12 cellular contexts compared by ENCODE assay signal in genomic region chr6:475341-475740, GRCh38.
DNase-seq lines count a peak whose midpoint lies in the region; ATAC-seq, FAIRE-seq and TF ChIP-seq lines count a peak whose summit lies in the region.
"Had no signal": no experiment of that assay in that cellular context is flagged by ENCODE, and none has a peak within 500 bp of the region (broad histone marks: within the 10 kb centered on the region; RNA-seq: fewer than 3 reads in every experiment).

No MANE protein-coding gene starts in this region.

- H3K4me3 Mint-ChIP-seq in activated naive CD4-positive, alpha-beta T cell treated with anti-CD3 and anti-CD28 coated beads for 36 hours: peak overlapping the region; percentile 62
- no peak overlapping the region for H3K4me3 Mint-ChIP-seq in astrocyte (ENCODE audit: unreplicated experiment)

- H3K27ac ChIP-seq in OCI-LY3 (ENCODE audit: low read length) (peak overlapping the region; percentile 98), astrocyte (ENCODE audit: low read depth, low read length) (no peak overlapping the region), thymus (ENCODE audit: low read depth) (peak overlapping the region; percentile 2)
- H3K27ac ChIP-seq: hepatocyte had no signal

- intact Hi-C loops in activated naive CD4-positive, alpha-beta T cell treated with anti-CD3 and anti-CD28 coated beads for 36 hours (cut with micrococcal nuclease): loop anchor here (1.0 kb wide), 1 partner anchor 27 kb away; no protein-coding TSS in a partner anchor

- peak overlapping the region; percentile 90 for H3K4me2 ChIP-seq in OCI-LY3 (ENCODE audit: low read length)
- H3K4me2 ChIP-seq in astrocyte (ENCODE audit: low read length): peak overlapping the region; percentile 65

- H3K27ac Mint-ChIP-seq in activated naive CD4-positive, alpha-beta T cell treated with anti-CD3 and anti-CD28 coated beads for 36 hours: peak overlapping the region; percentile 76
- H3K27ac Mint-ChIP-seq in astrocyte (ENCODE audit: unreplicated experiment): no peak overlapping the region

- no peaks in the 10 kb centered on the region for H3K36me3 Mint-ChIP-seq in activated naive CD4-positive, alpha-beta T cell treated with anti-CD3 and anti-CD28 coated beads for 36 hours (ENCODE audit: low read depth)
- peaks cover 2% of the 10 kb centered on the region for H3K36me3 Mint-ChIP-seq in astrocyte (ENCODE audit: low read depth, unreplicated experiment)

- CTCF ChIA-PET in activated naive CD4-positive, alpha-beta T cell treated with anti-CD3 and anti-CD28 coated beads for 36 hours (lab: Charles Lee): interaction anchor here (1.0 to 1.7 kb wide), 3 partner anchors 9 to 30 kb away, joined by 3 to 8 read pairs (median 3); no protein-coding TSS in a partner anchor

- peaks cover 94% of the 10 kb centered on the region for H3K4me1 ChIP-seq in OCI-LY3 (ENCODE audit: low read length)
- H3K4me1 ChIP-seq in astrocyte (ENCODE audit: insufficient read depth, low read length): no peaks in the 10 kb centered on the region
- H3K4me1 ChIP-seq in thymus (ENCODE audit: control insufficient read depth, insufficient read depth, low read length): peaks cover 18% of the 10 kb centered on the region

- TF ChIP-seq CTCF in OCI-LY3 (IDR thresholded peaks at IDR 0.05; ENCODE audit: low read depth, low read length) (no peak), astrocyte (IDR thresholded peaks at IDR 0.05; ENCODE audit: insufficient read depth, low read depth, low read length) (no peak)

- no peaks in the 10 kb centered on the region for H3K36me3 ChIP-seq in OCI-LY3 (replicated peaks; ENCODE audit: low read depth, low read length)
- no peaks in the 10 kb centered on the region for H3K36me3 ChIP-seq in astrocyte (ENCODE audit: insufficient read depth, low read length)
- H3K36me3 ChIP-seq in thymus (ENCODE audit: control insufficient read depth, insufficient read depth): no peaks in the 10 kb centered on the region

- no peaks in the 10 kb centered on the region for H3K27me3 ChIP-seq in OCI-LY3 (ENCODE audit: low read depth, low read length)
- H3K27me3 ChIP-seq in astrocyte (ENCODE audit: insufficient read depth, low read length): no peaks in the 10 kb centered on the region
- H3K27me3 ChIP-seq in thymus (ENCODE audit: control insufficient read depth, insufficient read depth): no peaks in the 10 kb centered on the region

- ATAC-seq in HG02798 (IDR thresholded peaks at IDR 0.05; ENCODE audit: poor library complexity, unreplicated experiment): no peak

- H2AFZ ChIP-seq in OCI-LY3 (ENCODE audit: low read depth, low read length): no peak overlapping the region
- no peak overlapping the region for H2AFZ ChIP-seq in astrocyte (ENCODE audit: low read depth, low read length)
- H2AFZ ChIP-seq: hepatocyte had no signal

- 91% methylated on average over 14 of the region's 14 CpGs for WGBS in thymus

- H3K9me3 ChIP-seq in OCI-LY3 (ENCODE audit: insufficient read depth, low read length): no peaks in the 10 kb centered on the region
- no peaks in the 10 kb centered on the region for H3K9me3 ChIP-seq in astrocyte (ENCODE audit: insufficient read depth, low read depth, low read length)
- H3K9me3 ChIP-seq in thymus (ENCODE audit: control insufficient read depth): no peaks in the 10 kb centered on the region

- FAIRE-seq in astrocyte (lab: Jason Lieb, UNC): no peak

- H3K4me1 Mint-ChIP-seq in activated naive CD4-positive, alpha-beta T cell treated with anti-CD3 and anti-CD28 coated beads for 36 hours (ENCODE audit: low read depth): peaks cover 70% of the 10 kb centered on the region
- peaks cover 12% of the 10 kb centered on the region for H3K4me1 Mint-ChIP-seq in astrocyte (ENCODE audit: low read depth, unreplicated experiment)

- H3K9ac ChIP-seq in OCI-LY3 (ENCODE audit: low read length) (peak overlapping the region; percentile 93), astrocyte (ENCODE audit: low read length) (no peak overlapping the region)

- H3K79me2 ChIP-seq in OCI-LY3 (ENCODE audit: low read length): peaks cover 33% of the 10 kb centered on the region
- H3K79me2 ChIP-seq in astrocyte (ENCODE audit: insufficient read depth, low read length): no peaks in the 10 kb centered on the region
- H3K79me2 ChIP-seq: hepatocyte had no signal

- H4K20me1 ChIP-seq in OCI-LY3 (ENCODE audit: insufficient read depth, low read length): no peaks in the 10 kb centered on the region
- no peaks in the 10 kb centered on the region for H4K20me1 ChIP-seq in astrocyte (ENCODE audit: insufficient read depth, low read length)

- no peak for DNase-seq in activated naive CD4-positive, alpha-beta T cell treated with anti-CD3 and anti-CD28 coated beads for 36 hours
- no peak for DNase-seq in activated naive CD4-positive, alpha-beta T cell (lab: John Stamatoyannopoulos, UW)
- no peak for DNase-seq in astrocyte (ENCODE audit: low read depth)
- no peak for DNase-seq in stimulated activated CD4-positive, alpha-beta T cell treated with anti-CD3 and anti-CD28 coated beads, Interleukin-12 subunit alpha, Interleukin-12 subunit beta, amount 100 ng/mL, for 4 hours
- DNase-seq: cerebellar nuclear complex, NCI-H2029 treated with DMSO at 0.1 percent for 48 hours, NCI-H524, occipital lobe had no signal

- no peaks in the 10 kb centered on the region for H3K9me3 Mint-ChIP-seq in activated naive CD4-positive, alpha-beta T cell treated with anti-CD3 and anti-CD28 coated beads for 36 hours
- H3K9me3 Mint-ChIP-seq in astrocyte (ENCODE audit: unreplicated experiment): no peaks in the 10 kb centered on the region

- no peaks in the 10 kb centered on the region for H3K27me3 Mint-ChIP-seq in activated naive CD4-positive, alpha-beta T cell treated with anti-CD3 and anti-CD28 coated beads for 36 hours (ENCODE audit: low read depth)
- peaks cover 9% of the 10 kb centered on the region for H3K27me3 Mint-ChIP-seq in astrocyte (ENCODE audit: low read depth, unreplicated experiment)

- H3K4me3 ChIP-seq in OCI-LY3 (ENCODE audit: low read length): peak overlapping the region; percentile 75
- H3K4me3 ChIP-seq in astrocyte (ENCODE audit: insufficient read depth, low read depth, low read length): no peak overlapping the region
- H3K4me3 ChIP-seq in thymus (ENCODE audit: low read length): no peak overlapping the region
- H3K4me3 ChIP-seq: hepatocyte had no signal
